ENCODE assay signal across 9 cellular contexts in genomic region chr1:161864577-161864976, GRCh38.
A peak's percentile ranks its signal among the peaks of the same experiment; 100 is the strongest.
DNase-seq lines count a peak whose midpoint lies in the region; ATAC-seq and TF ChIP-seq lines count a peak whose summit lies in the region.
"Had no signal": no experiment of that assay in that cellular context is flagged by ENCODE, and none has a peak within 500 bp of the region (broad histone marks: within the 10 kb centered on the region; RNA-seq: fewer than 3 reads in every experiment).

No MANE protein-coding gene starts in this region.

- ATAC-seq in heart left ventricle = peak in 1 of 4 donors; percentile 34

- H3K27me3 ChIP-seq in heart left ventricle = no peaks in the 10 kb centered on the region
- H3K27me3 ChIP-seq in right atrium auricular region = no peaks in the 10 kb centered on the region
- H3K27me3 ChIP-seq in left ventricle myocardium inferior (ENCODE audit: low read depth) = no peaks in the 10 kb centered on the region
- H3K27me3 ChIP-seq in uterus = no peaks in the 10 kb centered on the region

- H3K36me3 ChIP-seq in heart left ventricle = peaks cover 0 to 73% (median 56%) of the 10 kb centered on the region in 9 donors
- peaks cover 19% of the 10 kb centered on the region for H3K36me3 ChIP-seq in right atrium auricular region
- peaks cover 43% of the 10 kb centered on the region for H3K36me3 ChIP-seq in left ventricle myocardium inferior
- H3K36me3 ChIP-seq in uterus = no peaks in the 10 kb centered on the region

- DNase-seq in heart left ventricle (no peak), right atrium auricular region (ENCODE audit: low spot score) (no peak), astrocyte of the cerebellum (ENCODE audit: low read depth) (peak; percentile 44), left ventricle myocardium inferior (no peak), uterus (peak in 1 of 2 donors; percentile 14), DMS153 (lab: John Stamatoyannopoulos, UW) (no peak), posterior vena cava (ENCODE audit: low spot score) (no peak), NCI-H1694 treated with DMSO at 0.1 percent for 48 hours (lab: John Stamatoyannopoulos, UW) (no peak)
- DNase-seq: activated CD4-positive, CD25-positive, alpha-beta regulatory T cell treated with anti-CD3 and anti-CD28 coated beads, Interleukin-2, amount 50 U/mL, for 72 hours had no signal

- TF ChIP-seq CTCF in heart left ventricle (IDR thresholded peaks at IDR 0.05) (peak in 9 of 12 donors; percentile 12 to 58 (median 42)), right atrium auricular region (IDR thresholded peaks at IDR 0.05) (peak in 1 of 2 donors; percentile 61), astrocyte of the cerebellum (IDR thresholded peaks at IDR 0.05; ENCODE audit: low read depth, low read length, missing control alignments) (peak; percentile 70), left ventricle myocardium inferior (IDR thresholded peaks at IDR 0.05; ENCODE audit: borderline replicate concordance) (peak; percentile 52), uterus (IDR thresholded peaks at IDR 0.05) (peak; percentile 14 to 63 (median 32))

- WGBS in heart left ventricle, 4 donors = 71 to 93% (median 83%) methylated on average over 1 of the region's 1 CpG

- H3K4me3 ChIP-seq in heart left ventricle = no peak overlapping the region
- H3K4me3 ChIP-seq in right atrium auricular region = no peak overlapping the region
- no peak overlapping the region for H3K4me3 ChIP-seq in astrocyte of the cerebellum (ENCODE audit: low read depth, low read length)
- H3K4me3 ChIP-seq in left ventricle myocardium inferior = no peak overlapping the region
- H3K4me3 ChIP-seq in uterus = no peak overlapping the region

- peaks cover 0 to 2% (median 0%) of the 10 kb centered on the region in 12 donors for H3K4me1 ChIP-seq in heart left ventricle
- H3K4me1 ChIP-seq in right atrium auricular region = no peaks in the 10 kb centered on the region
- peaks cover 9% of the 10 kb centered on the region for H3K4me1 ChIP-seq in left ventricle myocardium inferior
- no peaks in the 10 kb centered on the region for H3K4me1 ChIP-seq in uterus

- TF ChIP-seq POLR2A in heart left ventricle (IDR thresholded peaks at IDR 0.05) (no peak), uterus (IDR thresholded peaks at IDR 0.05) (no peak)

- H3K27ac ChIP-seq in heart left ventricle (no peak overlapping the region), right atrium auricular region (no peak overlapping the region), left ventricle myocardium inferior (replicated peaks) (no peak overlapping the region), uterus (no peak overlapping the region)

- H3K9me3 ChIP-seq in heart left ventricle (no peaks in the 10 kb centered on the region), right atrium auricular region (no peaks in the 10 kb centered on the region), left ventricle myocardium inferior (replicated peaks) (no peaks in the 10 kb centered on the region), uterus (no peaks in the 10 kb centered on the region)

- in situ Hi-C loops in astrocyte of the cerebellum (cut with HindIII; ENCODE audit: low sequenced_read_pairs) = no loop called here

- intact Hi-C loops in heart left ventricle (cut with DNase I) (loop anchor here in 9 of 10 donors (2.0 to 10.0 kb wide), 5 partner anchors 70 to 173 kb away; partner anchors contain the start of gene OLFML2B (in 1 of the 9)), left ventricle myocardium inferior (cut with micrococcal nuclease) (no loop called here), uterus (cut with DNase I; ENCODE audit: low total_unique reads) (no loop called here), posterior vena cava (cut with DNase I) (loop anchor here in 1 of 2 donors (10.0 kb wide), 1 partner anchor 160 kb away; the partner anchor contains the start of gene OLFML2B)

Comparison
In these comparisons a context has a peak if more than half of its experiments do, and no peak if none do; other contexts are left out.
1. intact Hi-C loops: an anchor here in heart left ventricle (2.0 to 10.0 kb wide); none called in left ventricle myocardium inferior and uterus.